Comparison of ENCODE assay signal across 5 cellular contexts in genomic region chr22:38768036-38768435, GRCh38.
"Had no signal": no experiment of that assay in that cellular context is flagged by ENCODE, and none has a peak within 500 bp of the region (broad histone marks: within the 10 kb centered on the region; RNA-seq: fewer than 3 reads in every experiment).

No MANE protein-coding gene starts in this region.

- H3K9me3 Mint-ChIP-seq: IgD-negative memory B cell had no signal

- H3K4me2 ChIP-seq: KMS-11 had no signal

- H3K36me3 Mint-ChIP-seq: IgD-negative memory B cell had no signal

- H3K27me3 Mint-ChIP-seq: IgD-negative memory B cell had no signal

- H3K9ac ChIP-seq: KMS-11 had no signal

- H3K4me3 Mint-ChIP-seq: IgD-negative memory B cell had no signal

- DNase-seq: KG1 had no signal

- H3K27ac ChIP-seq: HL-60, KMS-11 had no signal

- H3K4me3 ChIP-seq: K562 had no signal
